In the genomic region with DNA sequence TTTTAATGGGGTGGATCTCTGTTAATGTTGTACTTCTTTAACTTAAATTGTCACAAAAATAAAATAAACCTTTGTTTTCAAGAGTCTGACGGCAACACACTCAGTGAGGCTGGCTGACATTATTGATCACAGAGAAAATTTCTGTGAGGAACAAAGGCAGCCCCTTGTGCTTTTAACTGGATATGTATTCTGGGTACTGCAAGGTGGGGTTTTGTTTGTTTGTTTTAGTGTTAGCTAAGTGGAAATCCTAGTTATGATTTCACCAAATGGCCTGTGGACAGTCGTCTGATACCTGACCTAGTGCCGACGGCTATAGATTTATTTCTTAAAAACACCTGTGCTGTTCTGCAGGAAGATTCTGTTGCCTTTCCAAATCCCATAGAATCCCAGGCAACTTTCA, we compare ENCODE assay signal across 26 cellular contexts.
"Had no signal": no experiment of that assay in that cellular context is flagged by ENCODE, and none has a peak within 500 bp of the region (broad histone marks: within the 10 kb centered on the region; RNA-seq: fewer than 3 reads in every experiment).

No MANE protein-coding gene starts in this region.

- ATAC-seq: activated CD4-positive, alpha-beta T cell treated with anti-CD3 and anti-CD28 coated beads for 36 hours; activated CD8-positive, alpha-beta T cell treated with anti-CD3 and anti-CD28 coated beads, Interleukin-2, amount 10 ng/mL, durations not matched to agents 7 days and 5 days; K562; Panc1 had no signal

- H3K9me3 ChIP-seq: adrenal gland, SJCRH30, SK-N-SH had no signal

- H3K36me3 ChIP-seq: adrenal gland, SJCRH30 had no signal

- DNase-seq: activated CD4-positive, alpha-beta T cell treated with anti-CD3 and anti-CD28 coated beads for 36 hours; activated CD8-positive, alpha-beta memory T cell treated with anti-CD3 and anti-CD28 coated beads, Interleukin-2, amount 50 U/mL, for 48 hours; activated CD8-positive, alpha-beta T cell treated with anti-CD3 and anti-CD28 coated beads, Interleukin-2, amount 10 ng/mL, durations not matched to agents 7 days and 5 days; activated naive CD4-positive, alpha-beta T cell treated with anti-CD3 and anti-CD28 coated beads, Interleukin-2, amount 50 U/mL, for 16 hours; activated naive CD8-positive, alpha-beta T cell treated with anti-CD3 and anti-CD28 coated beads, Interleukin-2, amount 10 ng/mL, durations not matched to agents 7 days and 5 days; activated T-cell treated with anti-CD3 and anti-CD28 coated beads, Interleukin-2, amount 50 U/mL, for 1 hour; adrenal gland; anterior cingulate cortex; cerebellar nuclear complex; Karpas-422; MM.1S; NCI-H1436; NCI-H187 treated with DMSO at 0.1 percent for 48 hours; NCI-H2081 treated with DMSO at 0.1 percent for 48 hours; NCI-H446 treated with DMSO at 0.1 percent for 48 hours; NCI-H524 treated with DMSO at 0.1 percent for 48 hours; NK-92 treated with Interleukin-12 subunit alpha and Interleukin-12 subunit beta, amount 100 ng/mL, for 24 hours; OCI-M1; Right ventricle myocardium superior; SJCRH30; SK-N-SH; T-helper 1 cell had no signal

- H3K27me3 ChIP-seq: adrenal gland, SJCRH30 had no signal

- H3K27ac ChIP-seq: adrenal gland, RWPE1, SJCRH30, VCaP had no signal

- H3K9ac ChIP-seq: SK-N-SH had no signal

- H3K4me3 ChIP-seq: adrenal gland, K562, SJCRH30 had no signal

- H3K4me2 ChIP-seq: SK-N-SH had no signal

- H3K4me1 ChIP-seq: adrenal gland, SJCRH30 had no signal
